In genomic region chr11:106714179-106714578, GRCh38 we compare ENCODE assay signal across 18 cellular contexts.
A peak's percentile ranks its signal among the peaks of the same experiment; 100 is the strongest.
DNase-seq lines count a peak whose midpoint lies in the region; ATAC-seq, FAIRE-seq and TF ChIP-seq lines count a peak whose summit lies in the region.
"Had no signal": no experiment of that assay in that cellular context is flagged by ENCODE, and none has a peak within 500 bp of the region (broad histone marks: within the 10 kb centered on the region; RNA-seq: fewer than 3 reads in every experiment).

No MANE protein-coding gene starts in this region.

- H3K4me1 Mint-ChIP-seq in mesothelial cell of epicardium, result peaks cover 25% of the 10 kb centered on the region
- H3K4me1 Mint-ChIP-seq: CD8-positive, alpha-beta memory T cell had no signal

- DNase-seq in M059J (ENCODE audit: low read depth), result peak; percentile 21
- no peak for DNase-seq in bronchial epithelial cell (ENCODE audit: low read depth)
- DNase-seq in mesothelial cell of epicardium (ENCODE audit: low spot score in 2 of 2, unreplicated experiment in 2 of 2), result no peak
- DNase-seq in activated CD8-positive, alpha-beta memory T cell treated with anti-CD3 and anti-CD28 coated beads for 24 hours, result no peak
- DNase-seq in NCI-H2227 (lab: John Stamatoyannopoulos, UW; ENCODE audit: unreplicated experiment), result no peak
- DNase-seq: CD8-positive, alpha-beta memory T cell; DND-41; GF-D8; GOT3; NCI-H1417; NCI-H2029; NCI-H524; NK-92 treated with Interleukin-12 subunit alpha and Interleukin-12 subunit beta, amount 100 ng/mL, for 24 hours; PC-9 had no signal

- H3K27me3 ChIP-seq in bronchial epithelial cell (ENCODE audit: control insufficient read depth, insufficient read depth, low read length), result no peaks in the 10 kb centered on the region

- H3K9me3 Mint-ChIP-seq in mesothelial cell of epicardium, result no peaks in the 10 kb centered on the region

- H3K27ac Mint-ChIP-seq in mesothelial cell of epicardium, result peak overlapping the region; percentile 49
- H3K27ac Mint-ChIP-seq: CD8-positive, alpha-beta memory T cell had no signal

- no peak overlapping the region for H3K4me3 Mint-ChIP-seq in mesothelial cell of epicardium
- H3K4me3 Mint-ChIP-seq: CD8-positive, alpha-beta memory T cell had no signal

- FAIRE-seq in bronchial epithelial cell (lab: Jason Lieb, UNC), result peak; percentile 43

- H3K4me3 ChIP-seq in bronchial epithelial cell (ENCODE audit: low read depth, low read length), result no peak overlapping the region
- H3K4me3 ChIP-seq: PC-9, SK-N-MC had no signal

- H3K36me3 Mint-ChIP-seq in mesothelial cell of epicardium, result peaks cover 1% of the 10 kb centered on the region
- H3K36me3 Mint-ChIP-seq: CD8-positive, alpha-beta memory T cell had no signal

- no peaks in the 10 kb centered on the region for H3K27me3 Mint-ChIP-seq in mesothelial cell of epicardium (ENCODE audit: low read depth)
- H3K27me3 Mint-ChIP-seq: CD8-positive, alpha-beta memory T cell had no signal

- no peak for TF ChIP-seq CTCF in bronchial epithelial cell (IDR thresholded peaks at IDR 0.05; ENCODE audit: insufficient read depth, low read length, severe bottlenecking)
- no peak for TF ChIP-seq CTCF in mesothelial cell of epicardium (IDR thresholded peaks at IDR 0.05; ENCODE audit: unreplicated experiment)

- ATAC-seq in esophagus mucosa, result no peak
- ATAC-seq in GM19023 (IDR thresholded peaks at IDR 0.05; ENCODE audit: unreplicated experiment), result no peak
- ATAC-seq: Right ventricle myocardium inferior had no signal

- H3K36me3 ChIP-seq in bronchial epithelial cell (ENCODE audit: control insufficient read depth, insufficient read depth, low read length), result no peaks in the 10 kb centered on the region
